15 cellular contexts compared by ENCODE assay signal in genomic region chr12:68638721-68639395, GRCh38. TPM values are rescaled to one million over a fixed set of nuclear protein-coding genes. Genes with fewer than 3 reads are reported as not detected.
DNase-seq lines count a peak whose midpoint lies in the region; ATAC-seq, FAIRE-seq and TF ChIP-seq lines count a peak whose summit lies in the region.
"Had no signal": no experiment of that assay in that cellular context is flagged by ENCODE, and none has a peak within 500 bp of the region (broad histone marks: within the 10 kb centered on the region; RNA-seq: fewer than 3 reads in every experiment).

No MANE protein-coding gene starts in this region.

- peaks cover 29% of the 10 kb centered on the region for H3K36me3 Mint-ChIP-seq in activated CD8-positive, alpha-beta T cell treated with anti-CD3 and anti-CD28 coated beads for 36 hours (ENCODE audit: low read depth)

- peak; percentile 12 for DNase-seq in A172 (ENCODE audit: low spot score)
- no peak for DNase-seq in GM12891 (ENCODE audit: insufficient read length, low spot score)
- DNase-seq in activated CD8-positive, alpha-beta T cell treated with anti-CD3 and anti-CD28 coated beads for 36 hours, result no peak
- DNase-seq in islet precursor cell, result peak; percentile 65
- no peak for DNase-seq in DMS79 (lab: John Stamatoyannopoulos, UW)
- DNase-seq in NCI-H1105 (lab: John Stamatoyannopoulos, UW), result no peak
- DNase-seq in urothelium cell line (ENCODE audit: low spot score), result no peak
- no peak for DNase-seq in left ventricle myocardium superior
- DNase-seq: activated CD4-positive, alpha-beta T cell treated with anti-CD3 and anti-CD28 coated beads for 4 hours; DMS79 treated with DMSO at 0.1 percent for 48 hours; endodermal cell; foreskin fibroblast; NCI-H1048; NCI-H345 had no signal

- peak; percentile 9 for FAIRE-seq in GM12891 (lab: Jason Lieb, UNC)
- FAIRE-seq in urothelium cell line (lab: Jason Lieb, UNC), result no peak

- H3K27me3 Mint-ChIP-seq in activated CD8-positive, alpha-beta T cell treated with anti-CD3 and anti-CD28 coated beads for 36 hours, result no peaks in the 10 kb centered on the region

- no peak for TF ChIP-seq POLR2A in GM12891 (IDR thresholded peaks at IDR 0.05; ENCODE audit: low read depth, low read length)

- no peak overlapping the region for H3K4me3 Mint-ChIP-seq in activated CD8-positive, alpha-beta T cell treated with anti-CD3 and anti-CD28 coated beads for 36 hours
- H3K4me3 Mint-ChIP-seq: endodermal cell; T-helper 1 cell treated with Interleukin-12 subunit alpha and Interleukin-12 subunit beta and Interleukin-4 antibody, amounts not matched to agents 30 μg/mL and 1 μg/mL, for 36 hours had no signal

- intact Hi-C loops in activated CD8-positive, alpha-beta T cell treated with anti-CD3 and anti-CD28 coated beads for 36 hours (cut with micrococcal nuclease), result no loop called here
- intact Hi-C loops in left ventricle myocardium superior (cut with micrococcal nuclease), result no loop called here

- POLR2A ChIA-PET in activated CD8-positive, alpha-beta T cell treated with anti-CD3 and anti-CD28 coated beads for 36 hours (lab: Charles Lee), result interaction anchor here (0.6 to 2.1 kb wide), 2 partner anchors 11 to 516 kb away, joined by 3 to 11 read pairs; no protein-coding TSS in a partner anchor

- TF ChIP-seq CTCF in activated CD8-positive, alpha-beta T cell treated with anti-CD3 and anti-CD28 coated beads for 36 hours (IDR thresholded peaks at IDR 0.05), result no peak

- CTCF ChIA-PET in activated CD8-positive, alpha-beta T cell treated with anti-CD3 and anti-CD28 coated beads for 36 hours (lab: Charles Lee), result interaction anchor here (0.9 to 1.9 kb wide), 4 partner anchors 13 to 25 kb away, joined by 3 to 5 read pairs (median 4); no protein-coding TSS in a partner anchor

- H3K27ac Mint-ChIP-seq in activated CD8-positive, alpha-beta T cell treated with anti-CD3 and anti-CD28 coated beads for 36 hours, result peak overlapping the region; percentile 38
- H3K27ac Mint-ChIP-seq: endodermal cell had no signal

- no peaks in the 10 kb centered on the region for H3K9me3 Mint-ChIP-seq in activated CD8-positive, alpha-beta T cell treated with anti-CD3 and anti-CD28 coated beads for 36 hours
- H3K9me3 Mint-ChIP-seq: endodermal cell; T-helper 1 cell treated with Interleukin-12 subunit alpha and Interleukin-12 subunit beta and Interleukin-4 antibody, amounts not matched to agents 30 μg/mL and 1 μg/mL, for 36 hours had no signal

- H3K4me1 Mint-ChIP-seq in activated CD8-positive, alpha-beta T cell treated with anti-CD3 and anti-CD28 coated beads for 36 hours (ENCODE audit: low read depth), result peaks cover 86% of the 10 kb centered on the region
- H3K4me1 Mint-ChIP-seq: endodermal cell had no signal

- no peak for ATAC-seq in activated CD8-positive, alpha-beta T cell treated with anti-CD3 and anti-CD28 coated beads for 36 hours
- no peak for ATAC-seq in left ventricle myocardium superior

TF ChIP-seq in GM12891, 5 proteins besides CTCF, POLR2A, EP300 and RAD21:
- TF ChIP-seq POU2F2 (IDR thresholded peaks at IDR 0.05; ENCODE audit: low read depth, low read length) (no peak), SPI1 (IDR thresholded peaks at IDR 0.05; ENCODE audit: low read depth, low read length) (no peak), POLR2AphosphoS5 (IDR thresholded peaks at IDR 0.05; ENCODE audit: low read depth, low read length) (no peak), PAX5 (IDR thresholded peaks at IDR 0.05; ENCODE audit: insufficient read depth, low read length, severe bottlenecking) (no peak), TAF1 (IDR thresholded peaks at IDR 0.05; ENCODE audit: low read depth, low read length) (no peak)

RNA-seq across cellular contexts. Expression of gene RAP1B, which starts 28.2 kb away (rescaled TPM):
- total RNA-seq in A172 (2014; rRNA removed; shearing (Covaris generic)), result 366 and 414 TPM in 2 replicates
- 75.0 TPM for polyA plus RNA-seq in GM12891 (2012; ENCODE audit: low read depth, missing spikeins)
- total RNA-seq in activated CD8-positive, alpha-beta T cell treated with anti-CD3 and anti-CD28 coated beads for 36 hours, result 100 to 1,000 TPM; 187 to 192 TPM
- 44.8 TPM for total RNA-seq in left ventricle myocardium superior

RNA-seq across cellular contexts. Expression of gene NUP107, which starts 47.9 kb away (rescaled TPM):
- total RNA-seq in A172 (2014; rRNA removed; shearing (Covaris generic)), result 62.9 and 98.5 TPM in 2 replicates
- polyA plus RNA-seq in GM12891 (2012; ENCODE audit: low read depth, missing spikeins), result 33.3 TPM
- total RNA-seq in activated CD8-positive, alpha-beta T cell treated with anti-CD3 and anti-CD28 coated beads for 36 hours, result 100 to 1,000 TPM; 142 to 143 TPM
- 17.2 TPM for total RNA-seq in left ventricle myocardium superior

Comparison
In these comparisons a context has a peak if more than half of its experiments do, and no peak if none do; other contexts are left out.
1. DNase-seq: peak in A172 (single experiment) and islet precursor cell (single experiment); none in GM12891 (single experiment), activated CD8-positive, alpha-beta T cell treated with anti-CD3 and anti-CD28 coated beads for 36 hours (single experiment), DMS79 (single experiment), NCI-H1105 (single experiment), urothelium cell line (single experiment) and left ventricle myocardium superior (single experiment).